Comparison of ENCODE assay signal across 22 cellular contexts in the genomic region with DNA sequence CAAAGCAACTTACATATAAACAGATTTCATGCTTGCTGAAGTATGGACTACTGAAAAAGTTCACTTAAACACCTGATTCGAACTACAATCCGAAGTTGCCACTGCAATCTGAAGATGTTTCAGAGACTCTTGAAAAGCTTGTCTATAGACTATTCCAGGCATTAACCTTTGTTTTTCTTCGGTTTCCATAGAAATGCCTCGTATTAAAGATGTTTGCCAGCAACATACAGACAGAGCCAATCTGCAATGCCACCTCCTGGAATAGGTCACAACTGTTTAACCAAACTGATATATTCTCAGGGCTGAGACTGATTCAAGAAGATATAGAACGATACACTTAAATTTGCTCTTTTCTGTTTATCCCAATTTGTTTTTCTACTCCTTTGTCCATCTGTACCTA. TPM values are rescaled to one million over a fixed set of nuclear protein-coding genes. Genes with fewer than 3 reads are reported as not detected.
DNase-seq lines count a peak whose midpoint lies in the region; ATAC-seq and TF ChIP-seq lines count a peak whose summit lies in the region.
"Had no signal": no experiment of that assay in that cellular context is flagged by ENCODE, and none has a peak within 500 bp of the region (broad histone marks: within the 10 kb centered on the region; RNA-seq: fewer than 3 reads in every experiment).

No MANE protein-coding gene starts in this region.

- H4K20me1 ChIP-seq in H9 (ENCODE audit: control insufficient read depth, insufficient read depth, insufficient read length) (no peaks in the 10 kb centered on the region), IMR-90 (ENCODE audit: insufficient read depth, low read length) (no peaks in the 10 kb centered on the region)

- no peaks in the 10 kb centered on the region for H3K79me2 ChIP-seq in H9 (ENCODE audit: insufficient read depth, low read length)

- peak overlapping the region; percentile 99 to 100 (median 99) for H3K27ac Mint-ChIP-seq in H9
- H3K27ac Mint-ChIP-seq in chondrocyte (ENCODE audit: unreplicated experiment), result no peak overlapping the region
- H3K27ac Mint-ChIP-seq: activated CD4-positive, alpha-beta T cell treated with anti-CD3 and anti-CD28 coated beads, Interleukin-2, amount 10 ng/mL, durations not matched to agents 7 days and 5 days; activated naive CD8-positive, alpha-beta T cell treated with anti-CD3 and anti-CD28 coated beads, Interleukin-2, amount 10 ng/mL, durations not matched to agents 7 days and 5 days; activated T-helper 2 cell treated with anti-CD3 and anti-CD28 coated beads, Interferon-gamma antibody, Interleukin-2, Interleukin-4, amounts not matched to agents 10 μg/mL and 5 μg/mL and 100 μg/mL, durations not matched to agents 14 hours and 24 hours and 36 hours had no signal

- no peaks in the 10 kb centered on the region for H3K23me2 ChIP-seq in H9 (ENCODE audit: insufficient read length, low read depth, low read length, poor library complexity, severe bottlenecking)

- H2BK12ac ChIP-seq in H9 (ENCODE audit: insufficient read length, low read depth, low read length) (peak overlapping the region; percentile 25), mesenchymal stem cell (ENCODE audit: low read length in 2 of 2) (no peak overlapping the region)

- peak overlapping the region; percentile 62 for H2BK5ac ChIP-seq in H9 (ENCODE audit: insufficient read length, low read length)
- H2BK5ac ChIP-seq in IMR-90 (ENCODE audit: low read depth, low read length, poor library complexity, severe bottlenecking), result no peak overlapping the region
- H2BK5ac ChIP-seq in mesenchymal stem cell (ENCODE audit: low read depth, low read length, poor library complexity, severe bottlenecking), result no peak overlapping the region

- TF ChIP-seq CTCF in H9 (conservative IDR thresholded peaks at IDR 0.05) (no peak), IMR-90 (conservative IDR thresholded peaks at IDR 0.05; ENCODE audit: low read depth, low read length) (no peak; the same call in 1 of the 2 replicates), chondrocyte (IDR thresholded peaks at IDR 0.05) (peak; percentile 39)

- no peak for DNase-seq in H9
- DNase-seq in IMR-90, result peak; percentile 18
- DNase-seq in chondrocyte (ENCODE audit: low spot score), result no peak
- peak; percentile 31 for DNase-seq in mesenchymal stem cell
- no peak for DNase-seq in caudate nucleus (lab: John Stamatoyannopoulos, UW)
- DNase-seq in DMS153 treated with DMSO at 0.1 percent for 48 hours (lab: John Stamatoyannopoulos, UW; ENCODE audit: unreplicated experiment), result no peak
- DNase-seq: activated CD4-positive, alpha-beta T cell treated with anti-CD3 and anti-CD28 coated beads, Interleukin-2, amount 10 ng/mL, durations not matched to agents 7 days and 5 days; activated naive CD8-positive, alpha-beta T cell treated with anti-CD3 and anti-CD28 coated beads, Interleukin-2, amount 10 ng/mL, durations not matched to agents 7 days and 5 days; AML-193; head of caudate nucleus; MV-4-11; NCI-H2029; NCI-H510A; stimulated activated CD4-positive, alpha-beta T cell treated with anti-CD3 and anti-CD28 coated beads, Interleukin-4, amount 100 ng/mL, for 24 hours; stomach; transverse colon had no signal

- H3K79me1 ChIP-seq in H9 (ENCODE audit: insufficient read depth, low read depth, low read length, poor library complexity, severe bottlenecking), result no peaks in the 10 kb centered on the region
- H3K79me1 ChIP-seq in IMR-90 (ENCODE audit: low read depth in 1 of 2, low read length in 2 of 2), result no peaks in the 10 kb centered on the region
- H3K79me1 ChIP-seq in mesenchymal stem cell (replicated peaks; ENCODE audit: low read length, poor library complexity, severe bottlenecking), result no peaks in the 10 kb centered on the region

- H3K27ac ChIP-seq in H9 (ENCODE audit: insufficient read length, low read depth, low read length), result peak overlapping the region; percentile 98
- H3K27ac ChIP-seq in IMR-90 (ENCODE audit: insufficient read depth, low read length), result no peak overlapping the region
- no peak overlapping the region for H3K27ac ChIP-seq in mesenchymal stem cell (ENCODE audit: low read length, poor library complexity, severe bottlenecking)
- no peak overlapping the region for H3K27ac ChIP-seq in caudate nucleus (ENCODE audit: low read depth, low read length)
- H3K27ac ChIP-seq: HL-60, stomach, transverse colon had no signal

- H3K4me3 ChIP-seq in IMR-90 (ENCODE audit: insufficient read depth, low read depth, low read length), result no peak overlapping the region
- H3K4me3 ChIP-seq in mesenchymal stem cell (ENCODE audit: insufficient read depth in 1 of 2, low read depth in 1 of 2, low read length in 2 of 2), result no peak overlapping the region
- H3K4me3 ChIP-seq: stomach, transverse colon had no signal

- no peak overlapping the region for H2AFZ ChIP-seq in H9 (ENCODE audit: low read length)
- H2AFZ ChIP-seq in IMR-90 (replicated peaks; ENCODE audit: low read length, poor library complexity), result no peak overlapping the region
- H2AFZ ChIP-seq in mesenchymal stem cell (ENCODE audit: low read depth, low read length), result no peak overlapping the region

- H3K9ac ChIP-seq in H9 (ENCODE audit: extremely low read depth, insufficient read length, low read length) (peak overlapping the region; percentile 33), IMR-90 (ENCODE audit: low read depth, low read length) (no peak overlapping the region), mesenchymal stem cell (ENCODE audit: low read length) (no peak overlapping the region)

- H3K4me1 ChIP-seq in H9 (ENCODE audit: insufficient read depth, low read length), result peaks cover 6% of the 10 kb centered on the region
- H3K4me1 ChIP-seq in IMR-90 (ENCODE audit: control insufficient read depth, insufficient read depth, low read length), result no peaks in the 10 kb centered on the region
- no peaks in the 10 kb centered on the region for H3K4me1 ChIP-seq in mesenchymal stem cell (ENCODE audit: control insufficient read depth, insufficient read depth, low read depth, low read length)
- H3K4me1 ChIP-seq: transverse colon had no signal

- peak overlapping the region; percentile 26 for H3K4me2 ChIP-seq in H9 (ENCODE audit: insufficient read depth, insufficient read length, low read length)
- H3K4me2 ChIP-seq in IMR-90 (ENCODE audit: low read depth, low read length), result no peak overlapping the region
- no peak overlapping the region for H3K4me2 ChIP-seq in mesenchymal stem cell (ENCODE audit: low read length, poor library complexity, severe bottlenecking)

- no peak overlapping the region for H4K8ac ChIP-seq in H9 (replicated peaks; ENCODE audit: insufficient read length, low read depth, low read length)
- no peak overlapping the region for H4K8ac ChIP-seq in IMR-90 (ENCODE audit: low read depth in 2 of 2, low read length in 2 of 2)
- no peak overlapping the region for H4K8ac ChIP-seq in mesenchymal stem cell (ENCODE audit: low read length)

- H3K36me3 Mint-ChIP-seq in H9 (ENCODE audit: insufficient read depth in 1 of 3, low read depth in 3 of 3), result peaks cover 27 to 32% (median 29%) of the 10 kb centered on the region in 3 experiments
- H3K36me3 Mint-ChIP-seq in chondrocyte (ENCODE audit: low read depth), result peaks cover 4% of the 10 kb centered on the region
- H3K36me3 Mint-ChIP-seq: activated naive CD8-positive, alpha-beta T cell treated with anti-CD3 and anti-CD28 coated beads, Interleukin-2, amount 10 ng/mL, durations not matched to agents 7 days and 5 days had no signal

- dilution Hi-C loops in IMR-90 (cut with HindIII; ENCODE audit: low sequenced_read_pairs, unreplicated experiment), result no loop called here

- H3K14ac ChIP-seq in H9 (ENCODE audit: insufficient read depth, low read length) (peak overlapping the region; percentile 87; the same call in 1 of the 2 replicates), IMR-90 (replicated peaks; ENCODE audit: low read depth, low read length) (no peak overlapping the region), mesenchymal stem cell (ENCODE audit: low read length in 2 of 2) (no peak overlapping the region)

- peaks cover 30 to 34% of the 10 kb centered on the region in 2 experiments for H3K9me3 Mint-ChIP-seq in H9
- H3K9me3 Mint-ChIP-seq in chondrocyte (ENCODE audit: low read depth), result no peaks in the 10 kb centered on the region
- H3K9me3 Mint-ChIP-seq: activated CD4-positive, alpha-beta T cell treated with anti-CD3 and anti-CD28 coated beads, Interleukin-2, amount 10 ng/mL, durations not matched to agents 7 days and 5 days; activated naive CD8-positive, alpha-beta T cell treated with anti-CD3 and anti-CD28 coated beads, Interleukin-2, amount 10 ng/mL, durations not matched to agents 7 days and 5 days; activated T-helper 2 cell treated with anti-CD3 and anti-CD28 coated beads, Interferon-gamma antibody, Interleukin-2, Interleukin-4, amounts not matched to agents 10 μg/mL and 5 μg/mL and 100 μg/mL, durations not matched to agents 14 hours and 24 hours and 36 hours had no signal

- TF ChIP-seq RAD21 in IMR-90 (IDR thresholded peaks at IDR 0.05; ENCODE audit: low read length), result no peak

- H3K4ac ChIP-seq in H9 (ENCODE audit: low read depth, low read length) (no peak overlapping the region; the same call in 1 of the 2 replicates), IMR-90 (ENCODE audit: low read depth, low read length) (no peak overlapping the region), mesenchymal stem cell (ENCODE audit: low read depth in 1 of 2, low read length in 2 of 2) (no peak overlapping the region)

- in situ Hi-C loops in IMR-90 (cut with MboI; ENCODE audit: low sequenced_read_pairs), result no loop called here

- H3K4me1 Mint-ChIP-seq in H9 (peaks cover 92% of the 10 kb centered on the region in 2 experiments), chondrocyte (ENCODE audit: low read depth) (no peaks in the 10 kb centered on the region)

- no peak for TF ChIP-seq POLR2A in IMR-90 (IDR thresholded peaks at IDR 0.05; ENCODE audit: low read depth, low read length)

- no peaks in the 10 kb centered on the region for H3K27me3 ChIP-seq in H9 (ENCODE audit: insufficient read depth, low read length)
- peaks cover 24% of the 10 kb centered on the region for H3K27me3 ChIP-seq in IMR-90 (ENCODE audit: control insufficient read depth, insufficient read depth, low read length)
- peaks cover 0 to 28% of the 10 kb centered on the region in 2 experiments for H3K27me3 ChIP-seq in mesenchymal stem cell (ENCODE audit: control insufficient read depth in 1 of 2, insufficient read depth in 1 of 2, low read length in 2 of 2)
- H3K27me3 ChIP-seq: transverse colon had no signal

- H3K23ac ChIP-seq in H9 (ENCODE audit: insufficient read length, low read depth, low read length) (no peak overlapping the region), IMR-90 (ENCODE audit: low read depth, low read length) (no peak overlapping the region), mesenchymal stem cell (ENCODE audit: low read length in 2 of 2) (no peak overlapping the region)

- no CpG with 5 or more reads among the region's 5 CpGs for WGBS in H9 (ENCODE audit: extremely low coverage, insufficient read length, low lambda C conversion rate)
- 42% methylated on average over 4 of the region's 5 CpGs; no CpG with 5 or more reads in 1 of the 2 experiments for WGBS in IMR-90 (ENCODE audit: extremely low coverage in 2 of 2, insufficient read length in 1 of 2), 2 experiments
- WGBS in mesenchymal stem cell, result 57% methylated on average over 5 of the region's 5 CpGs

- ATAC-seq in IMR-90 (ENCODE audit: low read depth) (no peak), GM18520 (IDR thresholded peaks at IDR 0.05; ENCODE audit: unreplicated experiment) (no peak)

- no peak overlapping the region for H2BK15ac ChIP-seq in H9 (ENCODE audit: low read depth, low read length)
- H2BK15ac ChIP-seq in IMR-90 (ENCODE audit: low read depth, low read length), result no peak overlapping the region
- H2BK15ac ChIP-seq in mesenchymal stem cell (ENCODE audit: low read depth, poor library complexity, severe bottlenecking), result no peak overlapping the region

- BruUV-seq in IMR-90 (replicated peaks; lab: Mats Ljungman, UMichigan), result no TSS peak

- POLR2A ChIA-PET in IMR-90 (lab: Charles Lee; ENCODE audit: unreplicated experiment), result no interaction called here

- H2AK5ac ChIP-seq in H9 (ENCODE audit: insufficient read length, low read length) (no peak overlapping the region), IMR-90 (ENCODE audit: low read depth, low read length) (no peak overlapping the region), mesenchymal stem cell (ENCODE audit: low read length, severe bottlenecking) (no peak overlapping the region)

- no peaks in the 10 kb centered on the region for H3K9me1 ChIP-seq in IMR-90 (ENCODE audit: insufficient read depth, low read length)

- H2BK20ac ChIP-seq in H9 (ENCODE audit: low read depth, low read length, poor library complexity, severe bottlenecking) (no peak overlapping the region), IMR-90 (ENCODE audit: low read depth, low read length) (no peak overlapping the region)

- peak overlapping the region; percentile 11 to 39; a peak in 2 of 5 replicates for H3K4me3 Mint-ChIP-seq in H9
- no peak overlapping the region for H3K4me3 Mint-ChIP-seq in chondrocyte (ENCODE audit: unreplicated experiment)
- H3K4me3 Mint-ChIP-seq: activated CD4-positive, alpha-beta T cell treated with anti-CD3 and anti-CD28 coated beads, Interleukin-2, amount 10 ng/mL, durations not matched to agents 7 days and 5 days; activated naive CD8-positive, alpha-beta T cell treated with anti-CD3 and anti-CD28 coated beads, Interleukin-2, amount 10 ng/mL, durations not matched to agents 7 days and 5 days had no signal

- H3T11ph ChIP-seq in H9 (ENCODE audit: low read length), result peak overlapping the region; percentile 98

- peak overlapping the region; percentile 50 for H2BK120ac ChIP-seq in H9 (ENCODE audit: low read depth, low read length, poor library complexity, severe bottlenecking)
- H2BK120ac ChIP-seq in IMR-90 (ENCODE audit: low read depth, low read length), result no peak overlapping the region
- H2BK120ac ChIP-seq in mesenchymal stem cell (ENCODE audit: low read depth, low read length), result no peak overlapping the region

- H3K27me3 Mint-ChIP-seq in H9 (ENCODE audit: low read depth) (peaks cover 2% of the 10 kb centered on the region; the same call in 1 of the 2 replicates), chondrocyte (ENCODE audit: low read depth) (peaks cover 23% of the 10 kb centered on the region)

- H3K18ac ChIP-seq in H9 (ENCODE audit: insufficient read length, low read depth, low read length) (peak overlapping the region; percentile 82), IMR-90 (ENCODE audit: low read depth, low read length) (no peak overlapping the region), mesenchymal stem cell (ENCODE audit: low read depth in 1 of 2, low read length in 2 of 2) (no peak overlapping the region)

- H4K91ac ChIP-seq in H9 (ENCODE audit: insufficient read length, low read depth, low read length) (no peak overlapping the region), IMR-90 (ENCODE audit: insufficient read depth, low read depth, low read length) (no peak overlapping the region), mesenchymal stem cell (ENCODE audit: low read length) (no peak overlapping the region)

- H3K56ac ChIP-seq in H9 (ENCODE audit: insufficient read length, low read depth, low read length), result no peak overlapping the region
- no peak overlapping the region for H3K56ac ChIP-seq in IMR-90 (ENCODE audit: extremely low read depth, insufficient read depth, low read length)

- intact Hi-C loops in IMR-90 (cut with micrococcal nuclease), result no loop called here

- CTCF ChIA-PET in IMR-90 (lab: Yijun Ruan, JAX), result no interaction called here

- H4K5ac ChIP-seq in H9 (ENCODE audit: insufficient read length, low read depth, low read length) (no peak overlapping the region), IMR-90 (ENCODE audit: low read depth, low read length) (no peak overlapping the region)

- H3K9me3 ChIP-seq in H9 (ENCODE audit: control insufficient read depth, low read depth, low read length), result peaks cover 15% of the 10 kb centered on the region
- peaks cover 3% of the 10 kb centered on the region; the same call in 1 of the 2 replicates for H3K9me3 ChIP-seq in IMR-90 (ENCODE audit: control insufficient read depth, insufficient read depth, low read length)
- H3K9me3 ChIP-seq in mesenchymal stem cell (ENCODE audit: control insufficient read depth, low read length), result no peaks in the 10 kb centered on the region
- H3K9me3 ChIP-seq: stomach, transverse colon had no signal

- no peak overlapping the region for H2AK9ac ChIP-seq in IMR-90 (replicated peaks; ENCODE audit: low read depth, low read length, poor library complexity)

- no peaks in the 10 kb centered on the region for H3K36me3 ChIP-seq in IMR-90 (ENCODE audit: control insufficient read depth, insufficient read depth, low read length)
- no peaks in the 10 kb centered on the region for H3K36me3 ChIP-seq in mesenchymal stem cell (ENCODE audit: control insufficient read depth in 1 of 2, insufficient read depth in 2 of 2, low read depth in 1 of 2, low read length in 2 of 2)
- H3K36me3 ChIP-seq: stomach, transverse colon had no signal

RNA-seq across cellular contexts. Expression of gene DMRTB1, which starts 28.9 kb away (rescaled TPM):
- not detected in 2 replicates for total RNA-seq in H9 (2021)
- total RNA-seq in IMR-90 (2012; rRNA removed), result not detected in 2 replicates
- not detected in 2 replicates for polyA plus RNA-seq in IMR-90 (2012; rRNA removed)
- polyA plus RNA-seq in IMR-90 (2012; cell fraction: cytosol; rRNA removed), result not detected in 2 replicates
- not detected in 2 replicates for polyA plus RNA-seq in IMR-90 (2012; cell fraction: nucleus; rRNA removed; ENCODE audit: low replicate concordance)
- total RNA-seq in chondrocyte, result not detected in 3 replicates
- polyA plus RNA-seq in mesenchymal stem cell (2013, experiment 1 of 2), result not detected
- polyA plus RNA-seq in mesenchymal stem cell (2013, experiment 2 of 2), result not detected
- total RNA-seq: activated naive CD8-positive, alpha-beta T cell treated with anti-CD3 and anti-CD28 coated beads, Interleukin-2, amount 10 ng/mL, durations not matched to agents 7 days and 5 days; activated T-helper 2 cell treated with anti-CD3 and anti-CD28 coated beads, Interferon-gamma antibody, Interleukin-2, Interleukin-4, amounts not matched to agents 10 μg/mL and 5 μg/mL and 100 μg/mL, durations not matched to agents 14 hours and 24 hours and 36 hours; lower leg skin; mucosa of gallbladder; pulmonary artery endothelial cell; stomach; transverse colon had no signal
- polyA plus RNA-seq: stomach had no signal

Comparison
In these comparisons a context has a peak if more than half of its experiments do, and no peak if none do; other contexts are left out.
1. DNase-seq: peak in IMR-90 (single experiment) and mesenchymal stem cell (single experiment); none in H9 (single experiment), chondrocyte (single experiment), caudate nucleus (0 of 61) and DMS153 treated with DMSO at 0.1 percent for 48 hours (single experiment).